ENCODE assay signal across 1 cellular context in genomic region chr7:66921396-66921917, GRCh38.
TF ChIP-seq lines count a peak whose summit lies in the region.

No MANE protein-coding gene starts in this region.

TF ChIP-seq in K562, 482 proteins besides CTCF, POLR2A, EP300 and RAD21 (continued from another document and continues in another):
- TF ChIP-seq, protein P1, sequence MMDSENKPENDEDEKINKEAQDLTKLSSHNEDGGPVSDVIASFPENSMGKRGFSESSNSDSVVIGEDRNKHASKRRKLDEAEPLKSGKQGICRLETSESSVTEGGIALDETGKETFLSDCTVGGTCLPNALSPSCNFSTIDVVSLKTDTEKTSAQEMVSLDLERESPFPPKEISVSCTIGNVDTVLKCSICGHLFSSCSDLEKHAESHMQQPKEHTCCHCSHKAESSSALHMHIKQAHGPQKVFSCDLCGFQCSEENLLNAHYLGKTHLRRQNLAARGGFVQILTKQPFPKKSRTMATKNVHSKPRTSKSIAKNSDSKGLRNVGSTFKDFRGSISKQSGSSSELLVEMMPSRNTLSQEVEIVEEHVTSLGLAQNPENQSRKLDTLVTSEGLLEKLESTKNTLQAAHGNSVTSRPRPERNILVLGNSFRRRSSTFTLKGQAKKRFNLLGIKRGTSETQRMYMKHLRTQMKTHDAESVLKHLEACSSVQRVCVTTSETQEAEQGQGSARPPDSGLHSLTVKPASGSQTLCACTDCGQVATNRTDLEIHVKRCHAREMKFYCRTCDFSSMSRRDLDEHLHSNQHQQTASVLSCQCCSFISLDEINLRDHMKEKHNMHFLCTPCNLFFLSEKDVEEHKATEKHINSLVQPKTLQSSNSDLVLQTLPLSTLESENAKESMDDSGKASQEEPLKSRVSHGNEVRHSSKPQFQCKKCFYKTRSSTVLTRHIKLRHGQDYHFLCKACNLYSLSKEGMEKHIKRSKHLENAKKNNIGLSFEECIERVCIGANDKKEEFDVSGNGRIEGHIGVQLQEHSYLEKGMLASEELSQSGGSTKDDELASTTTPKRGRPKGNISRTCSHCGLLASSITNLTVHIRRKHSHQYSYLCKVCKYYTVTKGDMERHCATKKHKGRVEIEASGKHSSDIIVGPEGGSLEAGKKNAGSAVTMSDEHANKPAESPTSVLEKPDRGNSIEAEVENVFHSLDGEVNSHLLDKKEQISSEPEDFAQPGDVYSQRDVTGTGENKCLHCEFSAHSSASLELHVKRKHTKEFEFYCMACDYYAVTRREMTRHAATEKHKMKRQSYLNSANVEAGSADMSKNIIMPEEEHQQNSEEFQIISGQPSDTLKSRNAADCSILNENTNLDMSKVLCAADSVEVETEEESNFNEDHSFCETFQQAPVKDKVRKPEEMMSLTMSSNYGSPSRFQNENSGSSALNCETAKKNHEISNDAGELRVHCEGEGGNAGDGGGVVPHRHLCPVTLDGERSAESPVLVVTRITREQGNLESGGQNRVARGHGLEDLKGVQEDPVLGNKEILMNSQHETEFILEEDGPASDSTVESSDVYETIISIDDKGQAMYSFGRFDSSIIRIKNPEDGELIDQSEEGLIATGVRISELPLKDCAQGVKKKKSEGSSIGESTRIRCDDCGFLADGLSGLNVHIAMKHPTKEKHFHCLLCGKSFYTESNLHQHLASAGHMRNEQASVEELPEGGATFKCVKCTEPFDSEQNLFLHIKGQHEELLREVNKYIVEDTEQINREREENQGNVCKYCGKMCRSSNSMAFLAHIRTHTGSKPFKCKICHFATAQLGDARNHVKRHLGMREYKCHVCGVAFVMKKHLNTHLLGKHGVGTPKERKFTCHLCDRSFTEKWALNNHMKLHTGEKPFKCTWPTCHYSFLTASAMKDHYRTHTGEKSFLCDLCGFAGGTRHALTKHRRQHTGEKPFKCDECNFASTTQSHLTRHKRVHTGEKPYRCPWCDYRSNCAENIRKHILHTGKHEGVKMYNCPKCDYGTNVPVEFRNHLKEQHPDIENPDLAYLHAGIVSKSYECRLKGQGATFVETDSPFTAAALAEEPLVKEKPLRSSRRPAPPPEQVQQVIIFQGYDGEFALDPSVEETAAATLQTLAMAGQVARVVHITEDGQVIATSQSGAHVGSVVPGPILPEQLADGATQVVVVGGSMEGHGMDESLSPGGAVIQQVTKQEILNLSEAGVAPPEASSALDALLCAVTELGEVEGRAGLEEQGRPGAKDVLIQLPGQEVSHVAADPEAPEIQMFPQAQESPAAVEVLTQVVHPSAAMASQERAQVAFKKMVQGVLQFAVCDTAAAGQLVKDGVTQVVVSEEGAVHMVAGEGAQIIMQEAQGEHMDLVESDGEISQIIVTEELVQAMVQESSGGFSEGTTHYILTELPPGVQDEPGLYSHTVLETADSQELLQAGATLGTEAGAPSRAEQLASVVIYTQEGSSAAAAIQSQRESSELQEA (IDR thresholded peaks at IDR 0.05; ENCODE audit: low read depth): 0 out of 2 replicates have a peak, but pooled peaks have one; percentile 40
- TF ChIP-seq ZSCAN29 (IDR thresholded peaks at IDR 0.05) (peak; percentile 90), NFRKB (IDR thresholded peaks at IDR 0.05; ENCODE audit: low read depth) (0 out of 2 replicates have a peak, but pooled peaks have one; percentile 7), GATAD2A (IDR thresholded peaks at IDR 0.05) (no peak), ILK (tag; IDR thresholded peaks at IDR 0.05; ENCODE audit: borderline replicate concordance, low read depth) (no peak), KAT7 (CRISPR knock-in tag; IDR thresholded peaks at IDR 0.05; ENCODE audit: borderline replicate concordance) (0 out of 2 replicates have a peak, but pooled peaks have one; percentile 12), WHSC1 (IDR thresholded peaks at IDR 0.05; ENCODE audit: low read length) (no peak), ETV5 (CRISPR knock-in tag; IDR thresholded peaks at IDR 0.05; ENCODE audit: low read depth) (no peak), SRSF1 (IDR thresholded peaks at IDR 0.05; ENCODE audit: low read depth, low read length) (no peak), PCBP1 (IDR thresholded peaks at IDR 0.05; ENCODE audit: low read depth, low read length, poor library complexity, severe bottlenecking) (peak; percentile 4), CHD2 (IDR thresholded peaks at IDR 0.05; ENCODE audit: low read depth, low read length) (no peak), REST (CRISPR knock-in tag; IDR thresholded peaks at IDR 0.05; ENCODE audit: low read depth) (no peak), HDAC1 (IDR thresholded peaks at IDR 0.05) (no peak), NR4A1 (CRISPR knock-in tag; IDR thresholded peaks at IDR 0.05) (no peak), NR4A1 (tag; IDR thresholded peaks at IDR 0.05) (no peak), BCLAF1 (IDR thresholded peaks at IDR 0.05; ENCODE audit: borderline replicate concordance in 1 of 2, control insufficient read depth in 1 of 2, low read depth in 2 of 2, low read length in 1 of 2) (0 out of 4 replicates have a peak, but pooled peaks of 1 of the 2 experiments have one; percentile 8), ZKSCAN8 (CRISPR knock-in tag; IDR thresholded peaks at IDR 0.05) (no peak), FOXJ3 (CRISPR knock-in tag; IDR thresholded peaks at IDR 0.05) (no peak), TAF1 (IDR thresholded peaks at IDR 0.05; ENCODE audit: control insufficient read depth, extremely low read depth, insufficient read depth, low read length, severe bottlenecking) (no peak), ZBTB26 (CRISPR knock-in tag; IDR thresholded peaks at IDR 0.05) (no peak), MECOM (CRISPR knock-in tag; IDR thresholded peaks at IDR 0.05) (no peak), NCOA6 (IDR thresholded peaks at IDR 0.05) (no peak), ZNF311 (CRISPR knock-in tag; IDR thresholded peaks at IDR 0.05) (no peak), ZNF12 (CRISPR knock-in tag; IDR thresholded peaks at IDR 0.05) (no peak), SAP30 (IDR thresholded peaks at IDR 0.05; ENCODE audit: borderline replicate concordance, insufficient read depth, low read depth, low read length, poor library complexity, severe bottlenecking) (no peak), KAT8 (IDR thresholded peaks at IDR 0.05; ENCODE audit: low read depth) (no peak), JUND (IDR thresholded peaks at IDR 0.05; ENCODE audit: borderline replicate concordance, low read depth, low read length) (no peak), JUND (tag; IDR thresholded peaks at IDR 0.05; ENCODE audit: borderline replicate concordance, low read depth, low read length) (no peak), NR2C2 (CRISPR knock-in tag; IDR thresholded peaks at IDR 0.05) (no peak), NR2C2 (tag; IDR thresholded peaks at IDR 0.05) (peak; percentile 98), ZFP1 (CRISPR knock-in tag; IDR thresholded peaks at IDR 0.05) (no peak), LEF1 (IDR thresholded peaks at IDR 0.05) (no peak), ZNF280A (IDR thresholded peaks at IDR 0.05; ENCODE audit: low read depth, partially characterized antibody) (no peak), SNRNP70 (optimal IDR thresholded peaks at IDR 0.05; ENCODE audit: low read depth, low read length) (no peak)
- TF ChIP-seq, protein P2, sequence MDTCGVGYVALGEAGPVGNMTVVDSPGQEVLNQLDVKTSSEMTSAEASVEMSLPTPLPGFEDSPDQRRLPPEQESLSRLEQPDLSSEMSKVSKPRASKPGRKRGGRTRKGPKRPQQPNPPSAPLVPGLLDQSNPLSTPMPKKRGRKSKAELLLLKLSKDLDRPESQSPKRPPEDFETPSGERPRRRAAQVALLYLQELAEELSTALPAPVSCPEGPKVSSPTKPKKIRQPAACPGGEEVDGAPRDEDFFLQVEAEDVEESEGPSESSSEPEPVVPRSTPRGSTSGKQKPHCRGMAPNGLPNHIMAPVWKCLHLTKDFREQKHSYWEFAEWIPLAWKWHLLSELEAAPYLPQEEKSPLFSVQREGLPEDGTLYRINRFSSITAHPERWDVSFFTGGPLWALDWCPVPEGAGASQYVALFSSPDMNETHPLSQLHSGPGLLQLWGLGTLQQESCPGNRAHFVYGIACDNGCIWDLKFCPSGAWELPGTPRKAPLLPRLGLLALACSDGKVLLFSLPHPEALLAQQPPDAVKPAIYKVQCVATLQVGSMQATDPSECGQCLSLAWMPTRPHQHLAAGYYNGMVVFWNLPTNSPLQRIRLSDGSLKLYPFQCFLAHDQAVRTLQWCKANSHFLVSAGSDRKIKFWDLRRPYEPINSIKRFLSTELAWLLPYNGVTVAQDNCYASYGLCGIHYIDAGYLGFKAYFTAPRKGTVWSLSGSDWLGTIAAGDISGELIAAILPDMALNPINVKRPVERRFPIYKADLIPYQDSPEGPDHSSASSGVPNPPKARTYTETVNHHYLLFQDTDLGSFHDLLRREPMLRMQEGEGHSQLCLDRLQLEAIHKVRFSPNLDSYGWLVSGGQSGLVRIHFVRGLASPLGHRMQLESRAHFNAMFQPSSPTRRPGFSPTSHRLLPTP (IDR thresholded peaks at IDR 0.05; ENCODE audit: borderline replicate concordance, extremely low read depth, insufficient read length): no peak
- TF ChIP-seq, protein P3, sequence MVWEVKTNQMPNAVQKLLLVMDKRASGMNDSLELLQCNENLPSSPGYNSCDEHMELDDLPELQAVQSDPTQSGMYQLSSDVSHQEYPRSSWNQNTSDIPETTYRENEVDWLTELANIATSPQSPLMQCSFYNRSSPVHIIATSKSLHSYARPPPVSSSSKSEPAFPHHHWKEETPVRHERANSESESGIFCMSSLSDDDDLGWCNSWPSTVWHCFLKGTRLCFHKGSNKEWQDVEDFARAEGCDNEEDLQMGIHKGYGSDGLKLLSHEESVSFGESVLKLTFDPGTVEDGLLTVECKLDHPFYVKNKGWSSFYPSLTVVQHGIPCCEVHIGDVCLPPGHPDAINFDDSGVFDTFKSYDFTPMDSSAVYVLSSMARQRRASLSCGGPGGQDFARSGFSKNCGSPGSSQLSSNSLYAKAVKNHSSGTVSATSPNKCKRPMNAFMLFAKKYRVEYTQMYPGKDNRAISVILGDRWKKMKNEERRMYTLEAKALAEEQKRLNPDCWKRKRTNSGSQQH (CRISPR knock-in tag; IDR thresholded peaks at IDR 0.05): no peak
- TF ChIP-seq, protein P4, sequence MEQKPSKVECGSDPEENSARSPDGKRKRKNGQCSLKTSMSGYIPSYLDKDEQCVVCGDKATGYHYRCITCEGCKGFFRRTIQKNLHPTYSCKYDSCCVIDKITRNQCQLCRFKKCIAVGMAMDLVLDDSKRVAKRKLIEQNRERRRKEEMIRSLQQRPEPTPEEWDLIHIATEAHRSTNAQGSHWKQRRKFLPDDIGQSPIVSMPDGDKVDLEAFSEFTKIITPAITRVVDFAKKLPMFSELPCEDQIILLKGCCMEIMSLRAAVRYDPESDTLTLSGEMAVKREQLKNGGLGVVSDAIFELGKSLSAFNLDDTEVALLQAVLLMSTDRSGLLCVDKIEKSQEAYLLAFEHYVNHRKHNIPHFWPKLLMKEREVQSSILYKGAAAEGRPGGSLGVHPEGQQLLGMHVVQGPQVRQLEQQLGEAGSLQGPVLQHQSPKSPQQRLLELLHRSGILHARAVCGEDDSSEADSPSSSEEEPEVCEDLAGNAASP (IDR thresholded peaks at IDR 0.05): no peak
